Comparison of ENCODE assay signal across 8 cellular contexts in genomic region chr17:38454528-38454927, GRCh38. TPM values are rescaled to one million over a fixed set of nuclear protein-coding genes. Genes with fewer than 3 reads are reported as not detected.
DNase-seq lines count a peak whose midpoint lies in the region; ATAC-seq, FAIRE-seq and TF ChIP-seq lines count a peak whose summit lies in the region.

No MANE protein-coding gene starts in this region.

- H3K4me1 ChIP-seq in kidney (ENCODE audit: control insufficient read depth in 1 of 2, insufficient read depth in 1 of 2, low read depth in 1 of 2, low read length in 2 of 2): peaks cover 7 to 34% of the 10 kb centered on the region in 2 donors

- H3K27ac ChIP-seq in caudate nucleus (ENCODE audit: low read depth, low read length): peak overlapping the region; percentile 82
- peak overlapping the region; percentile 76 to 84 for H3K27ac ChIP-seq in kidney (ENCODE audit: low read depth in 2 of 2, low read length in 2 of 2)

- intact Hi-C loops in kidney (cut with DNase I): no loop called here

- no peak for FAIRE-seq in kidney (lab: Jason Lieb, UNC)

- H3K36me3 ChIP-seq in kidney (ENCODE audit: control insufficient read depth in 1 of 2, insufficient read depth in 2 of 2, low read length in 2 of 2): no peaks in the 10 kb centered on the region

- ATAC-seq in GM21723 (IDR thresholded peaks at IDR 0.05; ENCODE audit: unreplicated experiment): no peak

- no peaks in the 10 kb centered on the region for H3K9me3 ChIP-seq in kidney (ENCODE audit: control insufficient read depth in 1 of 2, low read length in 2 of 2)

- H3K9ac ChIP-seq in kidney (ENCODE audit: low read length in 2 of 2): peak overlapping the region in 1 of 2 donors; percentile 52

- DNase-seq in SHP77 (lab: John Stamatoyannopoulos, UW) (peak; percentile 24 to 42), SHP77 treated with DMSO at 0.1 percent for 48 hours (lab: John Stamatoyannopoulos, UW) (no peak), caudate nucleus (lab: John Stamatoyannopoulos, UW) (peak in 60 of 61 donors; percentile 42 to 95 (median 84)), kidney (peak; percentile 91), superior temporal gyrus (ENCODE audit: extremely low spot score) (peak; percentile 96), NCI-H748 (lab: John Stamatoyannopoulos, UW; ENCODE audit: unreplicated experiment) (no peak)
- no peak for DNase-seq in central memory CD4-positive, alpha-beta T cell

- TF ChIP-seq CTCF in kidney (IDR thresholded peaks at IDR 0.05; ENCODE audit: borderline replicate concordance, extremely low read depth, insufficient read depth): no peak

- peak overlapping the region; percentile 46 to 47 for H3K4me3 ChIP-seq in kidney (ENCODE audit: low read length in 2 of 2)

RNA-seq across cellular contexts. Expression of gene ARHGAP23, which starts 26.3 kb away (rescaled TPM):
- 53.8 TPM for total RNA-seq in kidney
- polyA plus RNA-seq in kidney (ENCODE audit: insufficient read depth, low read depth, low replicate concordance): 7.6 TPM

Comparison
In these comparisons a context has a peak if more than half of its experiments do, and no peak if none do; other contexts are left out.
1. DNase-seq: peak in SHP77 (2 of 2), caudate nucleus (60 of 61), kidney (single experiment) and superior temporal gyrus (single experiment); none in SHP77 treated with DMSO at 0.1 percent for 48 hours (single experiment), central memory CD4-positive, alpha-beta T cell (single experiment) and NCI-H748 (single experiment).